Comparison of ENCODE assay signal across 8 cellular contexts in the genomic region with DNA sequence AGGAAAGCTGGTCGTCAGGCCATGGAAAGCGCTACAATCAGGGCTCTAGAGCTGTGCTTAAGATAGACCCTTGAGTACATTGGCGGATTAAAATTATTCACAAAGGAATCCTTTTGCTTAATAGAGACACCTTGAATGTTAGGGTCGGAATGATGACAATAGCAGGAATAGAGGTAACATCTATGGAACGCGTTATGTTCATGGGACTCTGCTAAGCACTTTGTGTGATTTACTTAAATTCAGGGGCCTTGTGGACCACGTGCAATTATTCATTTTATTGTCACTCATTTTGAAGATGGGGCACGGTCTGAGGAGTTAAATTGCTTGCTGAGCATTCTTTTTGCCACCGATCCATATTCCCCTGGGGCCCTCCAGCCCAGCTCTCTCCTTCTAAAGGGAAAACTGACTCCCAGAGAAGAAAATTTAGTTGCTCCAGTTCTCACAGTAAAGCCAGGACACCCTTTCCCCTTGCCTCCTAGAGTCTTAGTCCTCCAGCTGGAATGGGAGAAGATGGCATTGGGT. TPM values are rescaled to one million over a fixed set of nuclear protein-coding genes. Genes with fewer than 3 reads are reported as not detected.
DNase-seq lines count a peak whose midpoint lies in the region; ATAC-seq and TF ChIP-seq lines count a peak whose summit lies in the region.

No MANE protein-coding gene starts in this region.

- CTCF ChIA-PET in MCF 10A (lab: Yijun Ruan, JAX) = interaction anchor here (0.8 to 1.5 kb wide), 2 partner anchors 68 to 74 kb away, joined by 4 to 5 read pairs; no protein-coding TSS in a partner anchor

- peak overlapping the region; percentile 73; the same call in 1 of the 2 replicates for H3K9ac ChIP-seq in KMS-11

- H3K27me3 Mint-ChIP-seq in MCF 10A (ENCODE audit: insufficient read depth, unreplicated experiment) = no peaks in the 10 kb centered on the region

- peaks cover 37% of the 10 kb centered on the region for H3K79me2 ChIP-seq in KMS-11 (ENCODE audit: insufficient read depth, low read depth)

- peak overlapping the region; percentile 37 for H3K4me2 ChIP-seq in KMS-11

- intact Hi-C loops in MCF 10A (cut with micrococcal nuclease) = loop anchor here (1.0 to 10.0 kb wide), 6 partner anchors 67 to 1002 kb away; partner anchors contain the start of genes RARS1, SPDL1 and WWC1

- H3K36me3 ChIP-seq in KMS-11 (ENCODE audit: insufficient read depth) = no peaks in the 10 kb centered on the region
- H3K36me3 ChIP-seq in muscle layer of duodenum (ENCODE audit: control insufficient read depth in 1 of 2, insufficient read depth in 2 of 2, low read length in 2 of 2) = no peaks in the 10 kb centered on the region

- H4K20me1 ChIP-seq in KMS-11 (ENCODE audit: insufficient read depth) = no peaks in the 10 kb centered on the region

- DNase-seq in AG09309 (ENCODE audit: low read depth) (no peak), MCF 10A (ENCODE audit: unreplicated experiment) (no peak), DMS153 (lab: John Stamatoyannopoulos, UW) (no peak)
- no peak for DNase-seq in stimulated activated CD4-positive, alpha-beta T cell treated with anti-CD3 and anti-CD28 coated beads, Interleukin-15, amount 100 ng/mL, for 24 hours

- ATAC-seq in HG03432 (IDR thresholded peaks at IDR 0.05; ENCODE audit: unreplicated experiment) (no peak), HG02884 (IDR thresholded peaks at IDR 0.05; ENCODE audit: unreplicated experiment) (no peak)

- H3K27ac ChIP-seq in KMS-11 (peak overlapping the region; percentile 75), muscle layer of duodenum (ENCODE audit: low read length) (peak overlapping the region; percentile 98)

- no peak for TF ChIP-seq CTCF in AG09309 (IDR thresholded peaks at IDR 0.05; ENCODE audit: control insufficient read depth, insufficient read depth, low read depth, low read length, missing control alignments)
- no peak for TF ChIP-seq CTCF in KMS-11 (conservative IDR thresholded peaks at IDR 0.05; ENCODE audit: low read depth, low read length)
- no peak for TF ChIP-seq CTCF in MCF 10A (IDR thresholded peaks at IDR 0.05; ENCODE audit: unreplicated experiment)

- H3K27ac Mint-ChIP-seq in MCF 10A (ENCODE audit: low read depth, unreplicated experiment) = peak overlapping the region; percentile 96

- H3K4me1 ChIP-seq in KMS-11 (ENCODE audit: low read depth, poor library complexity, severe bottlenecking) (peaks cover 29% of the 10 kb centered on the region), muscle layer of duodenum (ENCODE audit: control insufficient read depth in 1 of 2, insufficient read depth in 2 of 2, low read length in 2 of 2) (peaks cover 0 to 22% of the 10 kb centered on the region in 2 donors)

- H3K4me1 Mint-ChIP-seq in MCF 10A (ENCODE audit: insufficient read depth, unreplicated experiment) = peaks cover 26% of the 10 kb centered on the region

- BruUV-seq in MCF 10A (replicated peaks; lab: Mats Ljungman, UMichigan) = TSS peak; percentile 95

- no peaks in the 10 kb centered on the region for H3K9me3 Mint-ChIP-seq in MCF 10A (ENCODE audit: unreplicated experiment)

- H3K4me3 Mint-ChIP-seq in MCF 10A (ENCODE audit: unreplicated experiment) = peak overlapping the region; percentile 83

- peak overlapping the region; percentile 46; the same call in 1 of the 2 replicates for H2AFZ ChIP-seq in KMS-11 (ENCODE audit: low read depth)

- H3K9me3 ChIP-seq in muscle layer of duodenum (ENCODE audit: control insufficient read depth in 1 of 2, low read length in 2 of 2) = no peaks in the 10 kb centered on the region

- H3K4me3 ChIP-seq in AG09309 (ENCODE audit: control insufficient read depth, low read depth, low read length) (peak overlapping the region; percentile 29), KMS-11 (IDR thresholded peaks at IDR 0.05; ENCODE audit: insufficient read depth, low read depth, low read length) (no peak overlapping the region), muscle layer of duodenum (ENCODE audit: low read depth in 1 of 2, low read length in 2 of 2) (peak overlapping the region; percentile 82 to 96)

- H3K36me3 Mint-ChIP-seq in MCF 10A (ENCODE audit: insufficient read depth, unreplicated experiment) = no peaks in the 10 kb centered on the region

- POLR2A ChIA-PET in MCF 10A (lab: Yijun Ruan, JAX) = interaction anchor here (0.6 to 3.9 kb wide), 26 partner anchors 9 to 289 kb away, joined by 3 to 101 read pairs (median 5); partner anchors contain the start of genes RARS1 and WWC1

- H3K27me3 ChIP-seq in KMS-11 (ENCODE audit: insufficient read depth, low read depth) (no peaks in the 10 kb centered on the region), muscle layer of duodenum (ENCODE audit: low read depth, low read length) (no peaks in the 10 kb centered on the region)

RNA-seq across cellular contexts. Expression of gene PANK3, which starts 0.9 kb away (rescaled TPM):
- total RNA-seq in MCF 10A (2022) = 96.2 and 117 TPM in 2 replicates

RNA-seq across cellular contexts. Expression of gene FBLL1, which starts 50.9 kb away (rescaled TPM):
- 0.42 TPM in 1 of 2 replicates, not detected in the other for total RNA-seq in MCF 10A (2022)
